In genomic region chr1:8378202-8378601, GRCh38 we compare ENCODE assay signal across 9 cellular contexts.
DNase-seq lines count a peak whose midpoint lies in the region; ATAC-seq and TF ChIP-seq lines count a peak whose summit lies in the region.
"Had no signal": no experiment of that assay in that cellular context is flagged by ENCODE, and none has a peak within 500 bp of the region (broad histone marks: within the 10 kb centered on the region; RNA-seq: fewer than 3 reads in every experiment).

No MANE protein-coding gene starts in this region.

- H3K36me3 ChIP-seq in Panc1 (ENCODE audit: control insufficient read depth, insufficient read depth, low read length): peaks cover 13% of the 10 kb centered on the region
- H3K36me3 ChIP-seq in gastroesophageal sphincter: no peaks in the 10 kb centered on the region
- H3K36me3 ChIP-seq in prostate gland: no peaks in the 10 kb centered on the region
- H3K36me3 ChIP-seq in PC-9 (ENCODE audit: low read depth): no peaks in the 10 kb centered on the region

- H3K9me2 ChIP-seq in PC-9 (ENCODE audit: insufficient read depth): no peaks in the 10 kb centered on the region

- no peak overlapping the region for H3K4me3 ChIP-seq in Panc1 (ENCODE audit: low read depth in 2 of 2, low read length in 2 of 2)
- no peak overlapping the region for H3K4me3 ChIP-seq in gastroesophageal sphincter
- H3K4me3 ChIP-seq in prostate gland: no peak overlapping the region
- no peak overlapping the region for H3K4me3 ChIP-seq in PC-9

- no peak overlapping the region for H3K27ac ChIP-seq in CD4-positive, alpha-beta T cell (ENCODE audit: low read depth, low read length)
- peak overlapping the region; percentile 11 for H3K27ac ChIP-seq in Panc1 (ENCODE audit: low read length)
- H3K27ac ChIP-seq in gastroesophageal sphincter: peak overlapping the region; percentile 88 to 94 (median 92)
- H3K27ac ChIP-seq in prostate gland: peak overlapping the region; percentile 65 to 69
- no peak overlapping the region for H3K27ac ChIP-seq in PC-9

- BruUV-seq in Panc1 (replicated peaks; lab: Mats Ljungman, UMichigan) (no TSS peak), PC-9 (replicated peaks; lab: Mats Ljungman, UMichigan) (no TSS peak)

- intact Hi-C loops in CD4-positive, alpha-beta T cell (cut with DNase I, micrococcal nuclease): no loop called here
- intact Hi-C loops in Panc1 (cut with micrococcal nuclease; ENCODE audit: unreplicated experiment) (no loop called here), prostate gland (cut with DNase I) (no loop called here), PC-9 (cut with micrococcal nuclease; ENCODE audit: unreplicated experiment) (loop anchor here (10.0 kb wide), 1 partner anchor 347 kb away; no protein-coding TSS in a partner anchor)

- no peak for TF ChIP-seq CTCF in CD4-positive, alpha-beta T cell (IDR thresholded peaks at IDR 0.05)
- no peak for TF ChIP-seq CTCF in Panc1 (IDR thresholded peaks at IDR 0.05)
- no peak for TF ChIP-seq CTCF in gastroesophageal sphincter (IDR thresholded peaks at IDR 0.05)
- TF ChIP-seq CTCF in prostate gland (IDR thresholded peaks at IDR 0.05): no peak
- no peak for TF ChIP-seq CTCF in PC-9 (conservative IDR thresholded peaks at IDR 0.05)

- no peaks in the 10 kb centered on the region for H3K27me3 ChIP-seq in CD4-positive, alpha-beta T cell (ENCODE audit: control insufficient read depth, insufficient read depth, low read length)
- no peaks in the 10 kb centered on the region for H3K27me3 ChIP-seq in Panc1 (ENCODE audit: control insufficient read depth, insufficient read depth, low read length)
- H3K27me3 ChIP-seq in gastroesophageal sphincter: no peaks in the 10 kb centered on the region
- H3K27me3 ChIP-seq in prostate gland (replicated peaks; ENCODE audit: insufficient read depth): no peaks in the 10 kb centered on the region
- no peaks in the 10 kb centered on the region for H3K27me3 ChIP-seq in PC-9 (ENCODE audit: insufficient read depth, low read depth)

- H3K36me3 Mint-ChIP-seq in CD4-positive, alpha-beta T cell (ENCODE audit: low read depth): peaks cover 49% of the 10 kb centered on the region

- no peak for ATAC-seq in CD4-positive, alpha-beta T cell (ENCODE audit: poor library complexity)
- ATAC-seq in Panc1: no peak
- ATAC-seq in gastroesophageal sphincter: peak; percentile 58
- no peak for ATAC-seq in HG02938 (IDR thresholded peaks at IDR 0.05; ENCODE audit: unreplicated experiment)
- ATAC-seq in HG03045 (IDR thresholded peaks at IDR 0.05; ENCODE audit: unreplicated experiment): no peak
- ATAC-seq in HG03196 (IDR thresholded peaks at IDR 0.05; ENCODE audit: unreplicated experiment): no peak

- H3K4me1 ChIP-seq in Panc1 (ENCODE audit: control insufficient read depth, insufficient read depth, low read length) (peaks cover 67% of the 10 kb centered on the region), gastroesophageal sphincter (peaks cover 16 to 99% (median 61%) of the 10 kb centered on the region in 3 donors), prostate gland (replicated peaks) (peaks cover 52% of the 10 kb centered on the region), PC-9 (replicated peaks; ENCODE audit: insufficient read depth) (no peaks in the 10 kb centered on the region)

- POLR2A ChIA-PET in CD4-positive, alpha-beta T cell (lab: Charles Lee): no interaction called here
- POLR2A ChIA-PET in Panc1 (lab: Charles Lee): no interaction called here
- POLR2A ChIA-PET in PC-9 (lab: Charles Lee; ENCODE audit: unreplicated experiment): no interaction called here

- peaks cover 85% of the 10 kb centered on the region for H3K4me1 Mint-ChIP-seq in CD4-positive, alpha-beta T cell (ENCODE audit: low read depth)

- in situ Hi-C loops in Panc1 (cut with HindIII; ENCODE audit: low pct_unique_long_range_greater_than_20kb, low sequenced_read_pairs): no loop called here

- no peaks in the 10 kb centered on the region for H3K9me3 ChIP-seq in CD4-positive, alpha-beta T cell (ENCODE audit: control insufficient read depth, low read length)
- H3K9me3 ChIP-seq in Panc1 (ENCODE audit: control insufficient read depth, insufficient read depth, low read depth, low read length) (no peaks in the 10 kb centered on the region), gastroesophageal sphincter (no peaks in the 10 kb centered on the region), prostate gland (no peaks in the 10 kb centered on the region), PC-9 (ENCODE audit: insufficient read depth, low read depth) (no peaks in the 10 kb centered on the region)

- H3K27me3 Mint-ChIP-seq in CD4-positive, alpha-beta T cell: no peaks in the 10 kb centered on the region

- no peak overlapping the region for H2AFZ ChIP-seq in PC-9

- WGBS in gastroesophageal sphincter (ENCODE audit: low coverage in 1 of 2), 2 donors: 0 to 33% methylated on average over 1 to 4 of the region's 4 CpGs
- WGBS in prostate gland: 16% methylated on average over 4 of the region's 4 CpGs

- H3K9me3 Mint-ChIP-seq in CD4-positive, alpha-beta T cell: no peaks in the 10 kb centered on the region

- no peaks in the 10 kb centered on the region for H3F3A ChIP-seq in PC-9 (ENCODE audit: insufficient read depth, low read depth)

- CTCF ChIA-PET in CD4-positive, alpha-beta T cell (lab: Charles Lee): interaction anchor here (1.2 kb wide), 1 partner anchor 15 kb away, joined by 3 read pairs; no protein-coding TSS in a partner anchor
- CTCF ChIA-PET in Panc1 (lab: Charles Lee): no interaction called here
- CTCF ChIA-PET in PC-9 (lab: Charles Lee): no interaction called here

- H3K4me2 ChIP-seq in PC-9: no peak overlapping the region

- TF ChIP-seq POLR2A in gastroesophageal sphincter (IDR thresholded peaks at IDR 0.05) (no peak), prostate gland (IDR thresholded peaks at IDR 0.05) (no peak)

- no peaks in the 10 kb centered on the region for H3K79me2 ChIP-seq in PC-9 (ENCODE audit: low read depth)

- H4K20me1 ChIP-seq in PC-9 (ENCODE audit: insufficient read depth): no peaks in the 10 kb centered on the region; the same call in none of the 2 replicates

- no peak for TF ChIP-seq EP300 in gastroesophageal sphincter (IDR thresholded peaks at IDR 0.05)

- H3K4me3 Mint-ChIP-seq in CD4-positive, alpha-beta T cell: peak overlapping the region; percentile 30

- peak overlapping the region; percentile 83 for H3K27ac Mint-ChIP-seq in CD4-positive, alpha-beta T cell

- DNase-seq in CD4-positive, alpha-beta T cell: no peak
- DNase-seq in Panc1 (ENCODE audit: low read depth, low spot score): no peak
- DNase-seq in prostate gland (ENCODE audit: low spot score): no peak
- no peak for DNase-seq in PC-9
- DNase-seq: DMS79 had no signal

Comparison
In these comparisons a context has a peak if more than half of its experiments do, and no peak if none do; other contexts are left out.
1. H3K27ac ChIP-seq: peak in Panc1 (single experiment), gastroesophageal sphincter (4 of 4) and prostate gland (2 of 2); none in CD4-positive, alpha-beta T cell (single experiment) and PC-9 (single experiment).